8 cellular contexts compared by ENCODE assay signal in the genomic region with DNA sequence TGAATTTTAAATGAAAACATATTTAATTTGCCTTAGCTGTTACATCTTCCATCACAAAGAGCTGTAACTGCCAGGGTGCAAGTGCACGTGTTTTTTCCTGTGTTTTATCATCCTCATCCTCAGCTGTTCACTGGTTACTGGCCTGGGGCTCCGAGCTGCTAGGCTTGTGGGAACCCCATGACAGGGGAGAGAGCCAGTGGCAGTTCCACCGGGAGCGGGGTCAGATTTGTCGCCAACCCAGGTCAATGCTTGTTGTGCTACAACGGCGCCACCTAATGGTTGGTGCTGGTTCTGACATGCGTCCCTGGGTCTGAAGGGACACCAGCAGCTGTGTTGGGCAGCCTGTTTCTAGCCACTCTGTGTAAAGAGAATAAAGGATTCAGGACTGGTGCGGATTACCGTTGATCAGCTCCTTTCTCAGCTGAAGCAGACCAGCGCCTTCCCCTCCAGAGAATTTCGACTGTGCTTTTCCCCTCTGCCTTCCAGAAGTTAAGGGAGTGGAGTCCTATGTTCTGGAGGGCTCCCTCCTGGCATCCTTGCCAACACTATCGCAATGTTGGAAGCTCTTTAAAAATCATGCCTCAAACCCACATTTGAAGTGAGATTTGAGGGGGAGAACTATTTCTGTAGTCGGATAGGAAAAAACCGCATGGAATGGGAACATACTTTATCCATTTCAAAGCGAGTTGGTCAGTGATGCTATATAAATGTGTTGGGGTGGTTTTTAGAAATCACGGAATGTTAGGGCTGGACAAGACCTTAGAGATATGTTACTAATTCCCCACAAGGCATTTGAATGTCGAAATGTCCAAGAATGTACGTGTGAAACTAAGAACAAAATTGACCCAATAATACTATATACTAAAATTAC. TPM values are rescaled to one million over a fixed set of nuclear protein-coding genes. Genes with fewer than 3 reads are reported as not detected.
DNase-seq lines count a peak whose midpoint lies in the region; ATAC-seq lines count a peak whose summit lies in the region.

No MANE protein-coding gene starts in this region.

- peak; percentile 75 for DNase-seq in CMK (ENCODE audit: low read depth)
- peak; percentile 93 for DNase-seq in HT-29 (ENCODE audit: low spot score)
- peak; percentile 27 for DNase-seq in NOMO-1 treated with dmso at 0.1 percent for 144 hours (lab: John Stamatoyannopoulos, UW; ENCODE audit: unreplicated experiment)
- DNase-seq in activated CD8-positive, alpha-beta memory T cell treated with anti-CD3 and anti-CD28 coated beads for 48 hours (ENCODE audit: low read depth in 2 of 3, low spot score in 2 of 3) = peak; percentile 77 to 97 (median 96)
- peak; percentile 86 for DNase-seq in epidermal melanocyte (ENCODE audit: insufficient read length, low spot score)
- DNase-seq in myocyte (ENCODE audit: low read depth) = peak; percentile 92
- peak; percentile 98 for DNase-seq in stimulated activated CD8-positive, alpha-beta memory T cell treated with anti-CD3 and anti-CD28 coated beads, Interleukin-4, amount 100 ng/mL, for 48 hours

- peak; percentile 92 for ATAC-seq in GM19455 (IDR thresholded peaks at IDR 0.05; ENCODE audit: unreplicated experiment)

RNA-seq across cellular contexts. Expression of gene SUMO4, which starts 32.1 kb away (rescaled TPM):
- 0.31 and 0.44 TPM in 2 replicates for total RNA-seq in HT-29 (2014; rRNA removed; shearing (Covaris generic))
- total RNA-seq in myocyte = 0.52 and 0.59 TPM in 2 replicates
- 0.25 TPM for polyA plus RNA-seq in myocyte (2012)

RNA-seq across cellular contexts. Expression of gene ZC3H12D, which starts 52.7 kb away (rescaled TPM):
- not detected in 2 replicates for total RNA-seq in HT-29 (2014; rRNA removed; shearing (Covaris generic))
- total RNA-seq in myocyte = 0.05 TPM in 1 of 2 replicates, not detected in the other
- 0.09 TPM for polyA plus RNA-seq in myocyte (2012)

Comparison
In these comparisons a context has a peak if more than half of its experiments do, and no peak if none do; other contexts are left out.
1. Peak in every context shown above with its lines: DNase-seq and ATAC-seq.
2. DNase-seq: peak in every context shown above with its lines; median percentile 98 in stimulated activated CD8-positive, alpha-beta memory T cell treated with anti-CD3 and anti-CD28 coated beads, Interleukin-4, amount 100 ng/mL, for 48 hours; 96 in activated CD8-positive, alpha-beta memory T cell treated with anti-CD3 and anti-CD28 coated beads for 48 hours; 93 in HT-29; 92 in myocyte; 86 in epidermal melanocyte; 75 in CMK; 27 in NOMO-1 treated with dmso at 0.1 percent for 144 hours.